1 cellular context compared by ENCODE assay signal in genomic region chr17:55265434-55266021, GRCh38.
TF ChIP-seq lines count a peak whose summit lies in the region.

No MANE protein-coding gene starts in this region.

TF ChIP-seq in HepG2, 621 proteins besides CTCF, POLR2A, EP300 and RAD21 (continued from another document and continues in another):
- TF ChIP-seq ETS1 (CRISPR knock-in tag; IDR thresholded peaks at IDR 0.05) (0 out of 2 replicates have a peak, but pooled peaks have one; percentile 85), MAFK (conservative IDR thresholded peaks at IDR 0.05 in 1 of 2, IDR thresholded peaks at IDR 0.05 in 1 of 2; ENCODE audit: low read length in 2 of 2) (no peak), ZNF784 (CRISPR knock-in tag; IDR thresholded peaks at IDR 0.05; ENCODE audit: borderline replicate concordance) (0 out of 2 replicates have a peak, but pooled peaks have one; percentile 2), SATB2 (CRISPR knock-in tag; IDR thresholded peaks at IDR 0.05) (peak; percentile 78; the same call in 1 of the 2 replicates), SRSF4 (IDR thresholded peaks at IDR 0.05; ENCODE audit: low read depth, low read length, poor library complexity, severe bottlenecking) (peak; percentile 91), MEIS1 (CRISPR knock-in tag; IDR thresholded peaks at IDR 0.05; ENCODE audit: borderline replicate concordance) (0 out of 2 replicates have a peak, but pooled peaks have one; percentile 7), ZBTB49 (CRISPR knock-in tag; IDR thresholded peaks at IDR 0.05; ENCODE audit: borderline replicate concordance) (0 out of 2 replicates have a peak, but pooled peaks have one; percentile 49), MED13 (CRISPR knock-in tag; IDR thresholded peaks at IDR 0.05) (peak; percentile 14; the same call in 1 of the 2 replicates), MTF1 (CRISPR knock-in tag; IDR thresholded peaks at IDR 0.05) (0 out of 2 replicates have a peak, but pooled peaks have one; percentile 38), TAF1 (CRISPR knock-in tag; IDR thresholded peaks at IDR 0.05) (peak; percentile 32; the same call in 1 of the 2 replicates), TAF15 (IDR thresholded peaks at IDR 0.05; ENCODE audit: low read depth, low read length, poor library complexity, severe bottlenecking) (peak; percentile 91), ZSCAN5A (CRISPR knock-in tag; IDR thresholded peaks at IDR 0.05; ENCODE audit: borderline replicate concordance) (no peak), SIN3A (IDR thresholded peaks at IDR 0.05; ENCODE audit: borderline replicate concordance, low read depth, low read length) (peak; percentile 11; the same call in 1 of the 2 replicates), CREB3 (CRISPR knock-in tag; IDR thresholded peaks at IDR 0.05) (0 out of 2 replicates have a peak, but pooled peaks have one; percentile 20), ZNF687 (CRISPR knock-in tag; IDR thresholded peaks at IDR 0.05) (peak; percentile 71), ZFP90 (CRISPR knock-in tag; IDR thresholded peaks at IDR 0.05; ENCODE audit: borderline replicate concordance) (0 out of 2 replicates have a peak, but pooled peaks have one; percentile 22), ZNF18 (CRISPR knock-in tag; IDR thresholded peaks at IDR 0.05; ENCODE audit: insufficient replicate concordance) (peak; percentile 15), ZC3H4 (CRISPR knock-in tag; IDR thresholded peaks at IDR 0.05; ENCODE audit: borderline replicate concordance) (peak; percentile 93; the same call in 1 of the 2 replicates), ZNF512B (CRISPR knock-in tag; IDR thresholded peaks at IDR 0.05; ENCODE audit: borderline replicate concordance) (no peak), POLR2AphosphoS2 (IDR thresholded peaks at IDR 0.05; ENCODE audit: low read depth, low read length) (0 out of 2 replicates have a peak, but pooled peaks have one; percentile 10), PBX3 (CRISPR knock-in tag; IDR thresholded peaks at IDR 0.05; ENCODE audit: borderline replicate concordance) (0 out of 2 replicates have a peak, but pooled peaks have one; percentile 43), ZFP82 (CRISPR knock-in tag; IDR thresholded peaks at IDR 0.05; ENCODE audit: borderline replicate concordance) (no peak), IRF9 (CRISPR knock-in tag; IDR thresholded peaks at IDR 0.05; ENCODE audit: borderline replicate concordance) (0 out of 2 replicates have a peak, but pooled peaks have one; percentile 4), ZFY (CRISPR knock-in tag; IDR thresholded peaks at IDR 0.05) (peak; percentile 32; the same call in 1 of the 2 replicates), AKNA (CRISPR knock-in tag; IDR thresholded peaks at IDR 0.05; ENCODE audit: borderline replicate concordance) (no peak)
